ENCODE assay signal across 20 cellular contexts in the genomic region with DNA sequence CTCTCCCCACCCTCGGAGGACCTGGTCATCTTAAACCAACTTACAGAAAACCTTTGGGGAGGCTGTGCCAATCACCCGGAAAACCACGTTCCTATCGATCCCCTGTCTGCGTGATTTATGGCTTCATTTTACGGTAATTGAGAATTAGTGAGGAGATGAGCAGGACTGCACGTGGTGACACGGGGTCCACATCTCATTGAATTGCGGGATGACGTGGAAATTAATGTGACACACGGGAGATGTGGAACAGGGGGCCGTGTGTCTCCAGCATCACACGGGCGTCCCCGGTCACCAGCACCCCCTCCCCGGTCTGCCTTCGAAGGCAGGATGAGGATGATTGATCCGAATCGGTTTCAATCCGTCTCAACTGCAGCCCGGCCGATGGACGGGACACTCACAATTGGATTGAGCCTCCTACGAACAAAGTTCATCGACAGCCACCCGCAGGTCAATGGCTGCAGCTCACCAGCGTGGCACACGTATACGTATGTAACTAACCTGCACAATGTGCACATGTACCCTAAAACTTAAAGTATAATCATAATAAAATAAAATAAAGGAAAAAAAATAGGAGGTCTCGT.
"Had no signal": no experiment of that assay in that cellular context is flagged by ENCODE, and none has a peak within 500 bp of the region (broad histone marks: within the 10 kb centered on the region; RNA-seq: fewer than 3 reads in every experiment).

No MANE protein-coding gene starts in this region.

- H3K36me3 ChIP-seq: breast epithelium, esophagus muscularis mucosa, ovary, right lobe of liver, stomach, upper lobe of right lung had no signal

- H3K27ac ChIP-seq: breast epithelium, esophagus muscularis mucosa, ovary, right lobe of liver, stomach, testis, upper lobe of right lung had no signal

- DNase-seq: activated CD8-positive, alpha-beta memory T cell treated with anti-CD3 and anti-CD28 coated beads for 24 hours; activated CD8-positive, alpha-beta memory T cell treated with anti-CD3 and anti-CD28 coated beads, Interleukin-2, amount 50 U/mL, for 48 hours; activated gamma-delta T cell; activated T-cell treated with anti-CD3 and anti-CD28 coated beads, Interleukin-2, amount 50 U/mL, for 48 hours; cerebellar nuclear complex; effector CD8-positive, alpha-beta T cell; midbrain; ovary; small intestine; stimulated activated CD4-positive, alpha-beta T cell treated with anti-CD3 and anti-CD28 coated beads, Interleukin-4, amount 100 ng/mL, for 24 hours; stomach; testis; upper lobe of right lung had no signal

- H3K36me3 Mint-ChIP-seq: activated naive CD4-positive, alpha-beta T cell treated with anti-CD3 and anti-CD28 coated beads, Interleukin-2, amount 50 U/mL, for 24 hours; stimulated activated effector memory CD8-positive, alpha-beta T cell treated with anti-CD3 and anti-CD28 coated beads, Interleukin-12 subunit alpha, Interleukin-12 subunit beta, amount 100 ng/mL, for 72 hours had no signal

- H3K4me3 Mint-ChIP-seq: activated naive CD4-positive, alpha-beta T cell treated with anti-CD3 and anti-CD28 coated beads, Interleukin-2, amount 50 U/mL, for 24 hours; stimulated activated effector memory CD8-positive, alpha-beta T cell treated with anti-CD3 and anti-CD28 coated beads, Interleukin-12 subunit alpha, Interleukin-12 subunit beta, amount 100 ng/mL, for 72 hours had no signal

- H3K27ac Mint-ChIP-seq: activated naive CD4-positive, alpha-beta T cell treated with anti-CD3 and anti-CD28 coated beads, Interleukin-2, amount 50 U/mL, for 24 hours; stimulated activated effector memory CD8-positive, alpha-beta T cell treated with anti-CD3 and anti-CD28 coated beads, Interleukin-12 subunit alpha, Interleukin-12 subunit beta, amount 100 ng/mL, for 72 hours had no signal

- H3K9me3 ChIP-seq: ovary, right lobe of liver, testis, upper lobe of right lung had no signal

- H3K4me3 ChIP-seq: breast epithelium, esophagus muscularis mucosa, lung, ovary, right lobe of liver, stomach, testis, upper lobe of right lung had no signal

- H3K27me3 ChIP-seq: ovary, right lobe of liver, testis had no signal

- H3K4me1 Mint-ChIP-seq: activated naive CD4-positive, alpha-beta T cell treated with anti-CD3 and anti-CD28 coated beads, Interleukin-2, amount 50 U/mL, for 24 hours; stimulated activated effector memory CD8-positive, alpha-beta T cell treated with anti-CD3 and anti-CD28 coated beads, Interleukin-12 subunit alpha, Interleukin-12 subunit beta, amount 100 ng/mL, for 72 hours had no signal

- H3K9me3 Mint-ChIP-seq: activated naive CD4-positive, alpha-beta T cell treated with anti-CD3 and anti-CD28 coated beads, Interleukin-2, amount 50 U/mL, for 24 hours; neural crest cell; stimulated activated effector memory CD8-positive, alpha-beta T cell treated with anti-CD3 and anti-CD28 coated beads, Interleukin-12 subunit alpha, Interleukin-12 subunit beta, amount 100 ng/mL, for 72 hours had no signal

- H3K4me1 ChIP-seq: breast epithelium, esophagus muscularis mucosa, right lobe of liver, stomach, testis, upper lobe of right lung had no signal
